27 cellular contexts compared by ENCODE assay signal in the genomic region with DNA sequence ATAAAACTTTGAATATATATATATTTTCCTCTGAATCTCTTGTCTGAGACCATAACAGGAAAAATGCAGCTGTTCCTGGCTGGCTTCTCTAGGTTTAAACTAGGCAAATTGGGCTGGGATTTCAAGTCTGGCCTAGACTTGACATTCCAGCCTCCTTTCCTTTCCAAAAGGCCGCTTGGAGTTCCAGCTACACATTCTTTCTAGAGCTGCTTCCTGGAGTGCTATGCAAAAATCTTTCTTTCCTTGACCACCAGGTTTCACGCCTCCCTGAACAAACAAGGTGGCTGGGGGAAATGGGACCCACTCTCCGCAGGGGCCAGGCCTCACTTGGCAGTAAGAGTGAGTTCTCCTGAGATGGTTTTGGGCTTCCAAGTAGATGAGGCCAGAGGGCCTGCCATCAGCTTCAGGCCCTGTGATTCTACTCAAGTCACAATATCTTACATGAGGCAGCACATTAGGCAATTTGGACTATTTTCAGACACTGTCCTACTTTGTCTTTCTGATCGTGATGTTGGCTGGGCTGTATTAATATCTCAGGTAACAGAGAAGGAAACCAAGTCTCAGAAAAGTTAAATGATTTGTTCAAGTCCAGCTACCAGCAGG.
DNase-seq lines count a peak whose midpoint lies in the region; ATAC-seq, FAIRE-seq and TF ChIP-seq lines count a peak whose summit lies in the region.
"Had no signal": no experiment of that assay in that cellular context is flagged by ENCODE, and none has a peak within 500 bp of the region (broad histone marks: within the 10 kb centered on the region; RNA-seq: fewer than 3 reads in every experiment).

No MANE protein-coding gene starts in this region.

- H3K4me1 ChIP-seq in gastrocnemius medialis: peaks cover 17 to 26% of the 10 kb centered on the region in 2 donors
- H3K4me1 ChIP-seq: A549; BLaER1 treated with 17β-estradiol and CSF1 and Interleukin-3, amounts not matched to agents 10 nM and 100 nM; Caco-2; SJSA1 had no signal

- in situ Hi-C loops in gastrocnemius medialis (cut with MboI; ENCODE audit: low sequenced_read_pairs in 4 of 4): no loop called here

- H3K9me3 ChIP-seq in gastrocnemius medialis: no peaks in the 10 kb centered on the region
- H3K9me3 ChIP-seq: A549; BLaER1 treated with 17β-estradiol and CSF1 and Interleukin-3, amounts not matched to agents 10 nM and 100 nM; Caco-2; SJSA1 had no signal

- peak overlapping the region in 1 of 4 donors; percentile 57 for H3K27ac ChIP-seq in gastrocnemius medialis
- H3K27ac ChIP-seq: A549; BLaER1 treated with 17β-estradiol and CSF1 and Interleukin-3, amounts not matched to agents 10 nM and 100 nM; SJSA1 had no signal

- DNase-seq in NCI-H446 treated with DMSO at 0.1 percent for 48 hours (lab: John Stamatoyannopoulos, UW) (peak; percentile 23), fibroblast of the aortic adventitia (ENCODE audit: low read depth) (peak; percentile 63), gastrocnemius medialis (no peak), D721Med (ENCODE audit: insufficient read length, low spot score) (no peak), NCI-H128 (lab: John Stamatoyannopoulos, UW; ENCODE audit: unreplicated experiment) (no peak)
- DNase-seq in stimulated activated CD4-positive, alpha-beta T cell treated with anti-CD3 and anti-CD28 coated beads, Interleukin-4, amount 100 ng/mL, for 1 hour: no peak
- DNase-seq: AML-193; Caco-2; CD8-positive, alpha-beta T cell; DMS 273 treated with DMSO at 0.1 percent for 48 hours; DMS79; EL; GF-D8; Karpas-422; NCI-H1092 treated with DMSO at 0.1 percent for 48 hours; NCI-H1436 treated with DMSO at 0.1 percent for 48 hours; NCI-H1930; NCI-H2107; NCI-H524 treated with DMSO at 0.1 percent for 48 hours; NCI-H774 had no signal

- peak; percentile 33 to 61 for ATAC-seq in gastrocnemius medialis
- ATAC-seq: A549; CD8-positive, alpha-beta T cell; HepG2 had no signal

- intact Hi-C loops in gastrocnemius medialis (cut with DNase I; ENCODE audit: low total_unique reads): no loop called here

- H3K4me3 ChIP-seq in fibroblast of the aortic adventitia (ENCODE audit: low read depth, low read length) (no peak overlapping the region), gastrocnemius medialis (no peak overlapping the region)
- H3K4me3 ChIP-seq: A549; BLaER1 treated with 17β-estradiol and CSF1 and Interleukin-3, amounts not matched to agents 10 nM and 100 nM; SJSA1 had no signal

- TF ChIP-seq CTCF in GM12873 (IDR thresholded peaks at IDR 0.05; ENCODE audit: insufficient read depth, low read depth, low read length, missing control alignments) (peak; percentile 4), fibroblast of the aortic adventitia (IDR thresholded peaks at IDR 0.05; ENCODE audit: insufficient read depth, low read length) (peak; percentile 17), gastrocnemius medialis (IDR thresholded peaks at IDR 0.05 in 4 of 5, conservative IDR thresholded peaks at IDR 0.05 in 1 of 5) (no peak), D721Med (IDR thresholded peaks at IDR 0.05; ENCODE audit: insufficient read depth, missing control alignments) (no peak)

- H3K27me3 ChIP-seq in gastrocnemius medialis: no peaks in the 10 kb centered on the region
- H3K27me3 ChIP-seq: BLaER1 treated with 17β-estradiol and CSF1 and Interleukin-3, amounts not matched to agents 10 nM and 100 nM; SJSA1 had no signal

- no peak for FAIRE-seq in D721Med (lab: Jason Lieb, UNC)
- FAIRE-seq: A549, GM12892, H54, HepG2 had no signal

- no peaks in the 10 kb centered on the region for H3K36me3 ChIP-seq in gastrocnemius medialis
- H3K36me3 ChIP-seq: BLaER1 treated with 17β-estradiol and CSF1 and Interleukin-3, amounts not matched to agents 10 nM and 100 nM; SJSA1 had no signal

- no peak for TF ChIP-seq POLR2A in gastrocnemius medialis (IDR thresholded peaks at IDR 0.05)

Comparison
In these comparisons a context has a peak if more than half of its experiments do, and no peak if none do; other contexts are left out.
1. CTCF ChIP-seq: peak in GM12873 (single experiment) and fibroblast of the aortic adventitia (single experiment); none in gastrocnemius medialis (0 of 5) and D721Med (single experiment).
2. DNase-seq: peak in NCI-H446 treated with DMSO at 0.1 percent for 48 hours (single experiment) and fibroblast of the aortic adventitia (single experiment); none in gastrocnemius medialis (0 of 2), stimulated activated CD4-positive, alpha-beta T cell treated with anti-CD3 and anti-CD28 coated beads, Interleukin-4, amount 100 ng/mL, for 1 hour (single experiment), D721Med (single experiment) and NCI-H128 (single experiment).